ENCODE assay signal across 1 cellular context in the genomic region with DNA sequence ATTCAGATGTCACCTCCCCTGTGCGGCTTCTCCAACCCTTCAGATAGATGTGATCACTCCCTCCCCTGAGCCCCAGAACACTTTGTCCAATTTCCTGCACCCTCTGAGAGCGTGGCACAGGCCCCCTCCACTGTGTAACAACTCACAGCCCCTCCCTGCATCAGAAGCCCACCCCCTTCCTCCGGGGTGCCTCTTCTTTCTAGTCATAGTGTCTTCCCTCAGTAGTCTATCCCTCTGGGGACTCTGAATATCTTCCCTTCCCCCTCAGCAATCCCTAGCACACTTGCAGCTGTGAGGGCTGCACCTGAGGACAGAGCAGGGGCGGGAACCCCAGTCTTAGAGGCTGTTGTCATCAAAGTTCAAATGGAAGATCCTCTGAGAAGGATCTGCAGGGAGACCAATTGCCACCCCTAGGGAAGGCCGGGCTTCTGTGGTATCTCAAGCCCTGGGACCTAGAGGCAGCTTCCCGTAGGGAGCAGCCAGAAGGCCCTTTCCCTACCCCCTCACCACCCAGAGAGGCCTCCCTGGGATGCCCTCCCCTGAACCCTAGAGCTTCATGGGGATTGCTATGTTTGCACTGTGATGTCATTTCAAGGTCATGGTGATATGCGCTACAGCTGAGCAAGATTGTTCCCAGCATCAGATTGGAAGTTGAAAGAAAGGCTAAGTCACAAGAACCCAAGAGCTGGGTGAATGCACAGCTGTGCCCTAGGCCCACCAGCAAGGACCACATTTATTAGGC.
TF ChIP-seq lines count a peak whose summit lies in the region.

No MANE protein-coding gene starts in this region.

TF ChIP-seq in HepG2, 621 proteins besides CTCF, POLR2A, EP300 and RAD21 (continued from another document and continues in another):
- TF ChIP-seq, protein P1, sequence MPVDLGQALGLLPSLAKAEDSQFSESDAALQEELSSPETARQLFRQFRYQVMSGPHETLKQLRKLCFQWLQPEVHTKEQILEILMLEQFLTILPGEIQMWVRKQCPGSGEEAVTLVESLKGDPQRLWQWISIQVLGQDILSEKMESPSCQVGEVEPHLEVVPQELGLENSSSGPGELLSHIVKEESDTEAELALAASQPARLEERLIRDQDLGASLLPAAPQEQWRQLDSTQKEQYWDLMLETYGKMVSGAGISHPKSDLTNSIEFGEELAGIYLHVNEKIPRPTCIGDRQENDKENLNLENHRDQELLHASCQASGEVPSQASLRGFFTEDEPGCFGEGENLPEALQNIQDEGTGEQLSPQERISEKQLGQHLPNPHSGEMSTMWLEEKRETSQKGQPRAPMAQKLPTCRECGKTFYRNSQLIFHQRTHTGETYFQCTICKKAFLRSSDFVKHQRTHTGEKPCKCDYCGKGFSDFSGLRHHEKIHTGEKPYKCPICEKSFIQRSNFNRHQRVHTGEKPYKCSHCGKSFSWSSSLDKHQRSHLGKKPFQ (CRISPR knock-in tag; IDR thresholded peaks at IDR 0.05; ENCODE audit: insufficient replicate concordance) = no peak
- TF ChIP-seq NFIC (IDR thresholded peaks at IDR 0.05; ENCODE audit: low read length) (no peak), HNF4G (IDR thresholded peaks at IDR 0.05; ENCODE audit: borderline replicate concordance, low read depth, low read length) (no peak), HNF4G (CRISPR knock-in tag; IDR thresholded peaks at IDR 0.05; ENCODE audit: borderline replicate concordance, low read depth) (no peak), SMAD1 (CRISPR knock-in tag; IDR thresholded peaks at IDR 0.05; ENCODE audit: borderline replicate concordance, low read depth) (no peak), GLI4 (CRISPR knock-in tag; IDR thresholded peaks at IDR 0.05; ENCODE audit: borderline replicate concordance) (no peak), IKZF4 (CRISPR knock-in tag; IDR thresholded peaks at IDR 0.05; ENCODE audit: borderline replicate concordance, low read depth, not compliant biosample characterization) (no peak), KLF16 (CRISPR knock-in tag; IDR thresholded peaks at IDR 0.05) (no peak), ZFP36 (IDR thresholded peaks at IDR 0.05; ENCODE audit: borderline replicate concordance, low read depth, low read length, partially characterized antibody) (no peak), EZH2 (conservative IDR thresholded peaks at IDR 0.05; ENCODE audit: low read depth, low read length) (no peak), DPF2 (CRISPR knock-in tag; IDR thresholded peaks at IDR 0.05; ENCODE audit: borderline replicate concordance, low read depth) (0 out of 2 replicates have a peak, but pooled peaks have one; percentile 55), ZNF224 (CRISPR knock-in tag; IDR thresholded peaks at IDR 0.05) (no peak), AGO2 (optimal IDR thresholded peaks at IDR 0.05; ENCODE audit: low read depth, low read length) (no peak), KDM4B (CRISPR knock-in tag; IDR thresholded peaks at IDR 0.05) (0 out of 2 replicates have a peak, but pooled peaks have one; percentile 22), ZNF766 (CRISPR knock-in tag; IDR thresholded peaks at IDR 0.05; ENCODE audit: borderline replicate concordance) (no peak), HCFC1 (IDR thresholded peaks at IDR 0.05; ENCODE audit: low read depth, low read length) (no peak), MYNN (CRISPR knock-in tag; IDR thresholded peaks at IDR 0.05; ENCODE audit: low read depth) (no peak), ZNF747 (CRISPR knock-in tag; IDR thresholded peaks at IDR 0.05; ENCODE audit: borderline replicate concordance) (no peak), ZBTB21 (CRISPR knock-in tag; IDR thresholded peaks at IDR 0.05) (no peak), IRX3 (CRISPR knock-in tag; IDR thresholded peaks at IDR 0.05; ENCODE audit: borderline replicate concordance, low read depth) (no peak), ZNF816 (CRISPR knock-in tag; IDR thresholded peaks at IDR 0.05; ENCODE audit: borderline replicate concordance) (no peak), NFATC3 (CRISPR knock-in tag; IDR thresholded peaks at IDR 0.05) (no peak), MIER2 (CRISPR knock-in tag; IDR thresholded peaks at IDR 0.05) (no peak), SYNCRIP (IDR thresholded peaks at IDR 0.05; ENCODE audit: insufficient read depth, low read depth, low read length) (no peak), ZNF724P (CRISPR knock-in tag; IDR thresholded peaks at IDR 0.05; ENCODE audit: borderline replicate concordance) (no peak), RFX1 (IDR thresholded peaks at IDR 0.05) (no peak), NFYB (CRISPR knock-in tag; IDR thresholded peaks at IDR 0.05) (no peak), GTF2F1 (IDR thresholded peaks at IDR 0.05; ENCODE audit: low read length) (no peak), CHD2 (IDR thresholded peaks at IDR 0.05; ENCODE audit: low read depth, low read length) (no peak), ZNF598 (CRISPR knock-in tag; IDR thresholded peaks at IDR 0.05; ENCODE audit: borderline replicate concordance) (no peak), ZNF570 (CRISPR knock-in tag; IDR thresholded peaks at IDR 0.05; ENCODE audit: borderline replicate concordance) (no peak), ZNF446 (CRISPR knock-in tag; IDR thresholded peaks at IDR 0.05) (no peak), ZBTB7A (CRISPR knock-in tag; IDR thresholded peaks at IDR 0.05) (no peak), ZNF660 (CRISPR knock-in tag; IDR thresholded peaks at IDR 0.05; ENCODE audit: borderline replicate concordance, low read depth) (no peak), GATAD1 (CRISPR knock-in tag; IDR thresholded peaks at IDR 0.05) (no peak), YEATS4 (CRISPR knock-in tag; IDR thresholded peaks at IDR 0.05; ENCODE audit: borderline replicate concordance) (no peak), RFXAP (CRISPR knock-in tag; IDR thresholded peaks at IDR 0.05; ENCODE audit: borderline replicate concordance) (no peak), NFE2L1 (CRISPR knock-in tag; IDR thresholded peaks at IDR 0.05; ENCODE audit: borderline replicate concordance) (no peak), MXI1 (IDR thresholded peaks at IDR 0.05; ENCODE audit: borderline replicate concordance, low read depth, low read length) (no peak), HMG20A (CRISPR knock-in tag; IDR thresholded peaks at IDR 0.05; ENCODE audit: borderline replicate concordance) (peak; percentile 82; the same call in 1 of the 2 replicates), ZNF607 (CRISPR knock-in tag; IDR thresholded peaks at IDR 0.05; ENCODE audit: borderline replicate concordance) (no peak), TSC22D2 (CRISPR knock-in tag; IDR thresholded peaks at IDR 0.05; ENCODE audit: borderline replicate concordance) (no peak), ZFP37 (CRISPR knock-in tag; IDR thresholded peaks at IDR 0.05; ENCODE audit: borderline replicate concordance) (no peak), CREM (IDR thresholded peaks at IDR 0.05) (peak; percentile 73; the same call in 1 of the 2 replicates), CREM (CRISPR knock-in tag; IDR thresholded peaks at IDR 0.05) (no peak), SETDB1 (CRISPR knock-in tag; IDR thresholded peaks at IDR 0.05; ENCODE audit: borderline replicate concordance) (no peak), ETV6 (CRISPR knock-in tag; conservative IDR thresholded peaks at IDR 0.05) (no peak)
- TF ChIP-seq, protein P2, sequence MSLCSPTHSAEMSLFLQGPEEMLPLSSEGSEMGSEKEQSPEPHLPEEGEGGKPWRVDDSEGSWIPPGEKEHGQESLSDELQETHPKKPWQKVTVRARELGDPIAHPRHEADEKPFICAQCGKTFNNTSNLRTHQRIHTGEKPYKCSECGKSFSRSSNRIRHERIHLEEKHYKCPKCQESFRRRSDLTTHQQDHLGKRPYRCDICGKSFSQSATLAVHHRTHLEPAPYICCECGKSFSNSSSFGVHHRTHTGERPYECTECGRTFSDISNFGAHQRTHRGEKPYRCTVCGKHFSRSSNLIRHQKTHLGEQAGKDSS (CRISPR knock-in tag; IDR thresholded peaks at IDR 0.05; ENCODE audit: borderline replicate concordance, low read depth) = 0 out of 2 replicates have a peak, but pooled peaks have one; percentile 47
- TF ChIP-seq, protein P3, sequence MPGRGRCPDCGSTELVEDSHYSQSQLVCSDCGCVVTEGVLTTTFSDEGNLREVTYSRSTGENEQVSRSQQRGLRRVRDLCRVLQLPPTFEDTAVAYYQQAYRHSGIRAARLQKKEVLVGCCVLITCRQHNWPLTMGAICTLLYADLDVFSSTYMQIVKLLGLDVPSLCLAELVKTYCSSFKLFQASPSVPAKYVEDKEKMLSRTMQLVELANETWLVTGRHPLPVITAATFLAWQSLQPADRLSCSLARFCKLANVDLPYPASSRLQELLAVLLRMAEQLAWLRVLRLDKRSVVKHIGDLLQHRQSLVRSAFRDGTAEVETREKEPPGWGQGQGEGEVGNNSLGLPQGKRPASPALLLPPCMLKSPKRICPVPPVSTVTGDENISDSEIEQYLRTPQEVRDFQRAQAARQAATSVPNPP (CRISPR knock-in tag; IDR thresholded peaks at IDR 0.05) = no peak
- TF ChIP-seq, protein P4, sequence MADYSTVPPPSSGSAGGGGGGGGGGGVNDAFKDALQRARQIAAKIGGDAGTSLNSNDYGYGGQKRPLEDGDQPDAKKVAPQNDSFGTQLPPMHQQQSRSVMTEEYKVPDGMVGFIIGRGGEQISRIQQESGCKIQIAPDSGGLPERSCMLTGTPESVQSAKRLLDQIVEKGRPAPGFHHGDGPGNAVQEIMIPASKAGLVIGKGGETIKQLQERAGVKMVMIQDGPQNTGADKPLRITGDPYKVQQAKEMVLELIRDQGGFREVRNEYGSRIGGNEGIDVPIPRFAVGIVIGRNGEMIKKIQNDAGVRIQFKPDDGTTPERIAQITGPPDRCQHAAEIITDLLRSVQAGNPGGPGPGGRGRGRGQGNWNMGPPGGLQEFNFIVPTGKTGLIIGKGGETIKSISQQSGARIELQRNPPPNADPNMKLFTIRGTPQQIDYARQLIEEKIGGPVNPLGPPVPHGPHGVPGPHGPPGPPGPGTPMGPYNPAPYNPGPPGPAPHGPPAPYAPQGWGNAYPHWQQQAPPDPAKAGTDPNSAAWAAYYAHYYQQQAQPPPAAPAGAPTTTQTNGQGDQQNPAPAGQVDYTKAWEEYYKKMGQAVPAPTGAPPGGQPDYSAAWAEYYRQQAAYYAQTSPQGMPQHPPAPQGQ (CRISPR knock-in tag; IDR thresholded peaks at IDR 0.05; ENCODE audit: borderline replicate concordance) = no peak
- TF ChIP-seq, protein P5, sequence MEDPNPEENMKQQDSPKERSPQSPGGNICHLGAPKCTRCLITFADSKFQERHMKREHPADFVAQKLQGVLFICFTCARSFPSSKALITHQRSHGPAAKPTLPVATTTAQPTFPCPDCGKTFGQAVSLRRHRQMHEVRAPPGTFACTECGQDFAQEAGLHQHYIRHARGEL (CRISPR knock-in tag; IDR thresholded peaks at IDR 0.05) = no peak
- TF ChIP-seq, protein P6, sequence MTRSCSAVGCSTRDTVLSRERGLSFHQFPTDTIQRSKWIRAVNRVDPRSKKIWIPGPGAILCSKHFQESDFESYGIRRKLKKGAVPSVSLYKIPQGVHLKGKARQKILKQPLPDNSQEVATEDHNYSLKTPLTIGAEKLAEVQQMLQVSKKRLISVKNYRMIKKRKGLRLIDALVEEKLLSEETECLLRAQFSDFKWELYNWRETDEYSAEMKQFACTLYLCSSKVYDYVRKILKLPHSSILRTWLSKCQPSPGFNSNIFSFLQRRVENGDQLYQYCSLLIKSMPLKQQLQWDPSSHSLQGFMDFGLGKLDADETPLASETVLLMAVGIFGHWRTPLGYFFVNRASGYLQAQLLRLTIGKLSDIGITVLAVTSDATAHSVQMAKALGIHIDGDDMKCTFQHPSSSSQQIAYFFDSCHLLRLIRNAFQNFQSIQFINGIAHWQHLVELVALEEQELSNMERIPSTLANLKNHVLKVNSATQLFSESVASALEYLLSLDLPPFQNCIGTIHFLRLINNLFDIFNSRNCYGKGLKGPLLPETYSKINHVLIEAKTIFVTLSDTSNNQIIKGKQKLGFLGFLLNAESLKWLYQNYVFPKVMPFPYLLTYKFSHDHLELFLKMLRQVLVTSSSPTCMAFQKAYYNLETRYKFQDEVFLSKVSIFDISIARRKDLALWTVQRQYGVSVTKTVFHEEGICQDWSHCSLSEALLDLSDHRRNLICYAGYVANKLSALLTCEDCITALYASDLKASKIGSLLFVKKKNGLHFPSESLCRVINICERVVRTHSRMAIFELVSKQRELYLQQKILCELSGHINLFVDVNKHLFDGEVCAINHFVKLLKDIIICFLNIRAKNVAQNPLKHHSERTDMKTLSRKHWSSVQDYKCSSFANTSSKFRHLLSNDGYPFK (CRISPR knock-in tag; IDR thresholded peaks at IDR 0.05; ENCODE audit: borderline replicate concordance) = no peak
- TF ChIP-seq, protein P7, sequence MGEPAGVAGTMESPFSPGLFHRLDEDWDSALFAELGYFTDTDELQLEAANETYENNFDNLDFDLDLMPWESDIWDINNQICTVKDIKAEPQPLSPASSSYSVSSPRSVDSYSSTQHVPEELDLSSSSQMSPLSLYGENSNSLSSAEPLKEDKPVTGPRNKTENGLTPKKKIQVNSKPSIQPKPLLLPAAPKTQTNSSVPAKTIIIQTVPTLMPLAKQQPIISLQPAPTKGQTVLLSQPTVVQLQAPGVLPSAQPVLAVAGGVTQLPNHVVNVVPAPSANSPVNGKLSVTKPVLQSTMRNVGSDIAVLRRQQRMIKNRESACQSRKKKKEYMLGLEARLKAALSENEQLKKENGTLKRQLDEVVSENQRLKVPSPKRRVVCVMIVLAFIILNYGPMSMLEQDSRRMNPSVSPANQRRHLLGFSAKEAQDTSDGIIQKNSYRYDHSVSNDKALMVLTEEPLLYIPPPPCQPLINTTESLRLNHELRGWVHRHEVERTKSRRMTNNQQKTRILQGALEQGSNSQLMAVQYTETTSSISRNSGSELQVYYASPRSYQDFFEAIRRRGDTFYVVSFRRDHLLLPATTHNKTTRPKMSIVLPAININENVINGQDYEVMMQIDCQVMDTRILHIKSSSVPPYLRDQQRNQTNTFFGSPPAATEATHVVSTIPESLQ (CRISPR knock-in tag; conservative IDR thresholded peaks at IDR 0.05) = no peak
- TF ChIP-seq, protein P8, sequence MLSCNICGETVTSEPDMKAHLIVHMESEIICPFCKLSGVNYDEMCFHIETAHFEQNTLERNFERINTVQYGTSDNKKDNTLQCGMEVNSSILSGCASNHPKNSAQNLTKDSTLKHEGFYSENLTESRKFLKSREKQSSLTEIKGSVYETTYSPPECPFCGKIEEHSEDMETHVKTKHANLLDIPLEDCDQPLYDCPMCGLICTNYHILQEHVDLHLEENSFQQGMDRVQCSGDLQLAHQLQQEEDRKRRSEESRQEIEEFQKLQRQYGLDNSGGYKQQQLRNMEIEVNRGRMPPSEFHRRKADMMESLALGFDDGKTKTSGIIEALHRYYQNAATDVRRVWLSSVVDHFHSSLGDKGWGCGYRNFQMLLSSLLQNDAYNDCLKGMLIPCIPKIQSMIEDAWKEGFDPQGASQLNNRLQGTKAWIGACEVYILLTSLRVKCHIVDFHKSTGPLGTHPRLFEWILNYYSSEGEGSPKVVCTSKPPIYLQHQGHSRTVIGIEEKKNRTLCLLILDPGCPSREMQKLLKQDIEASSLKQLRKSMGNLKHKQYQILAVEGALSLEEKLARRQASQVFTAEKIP (CRISPR knock-in tag; IDR thresholded peaks at IDR 0.05; ENCODE audit: borderline replicate concordance) = no peak
- TF ChIP-seq, protein P9, sequence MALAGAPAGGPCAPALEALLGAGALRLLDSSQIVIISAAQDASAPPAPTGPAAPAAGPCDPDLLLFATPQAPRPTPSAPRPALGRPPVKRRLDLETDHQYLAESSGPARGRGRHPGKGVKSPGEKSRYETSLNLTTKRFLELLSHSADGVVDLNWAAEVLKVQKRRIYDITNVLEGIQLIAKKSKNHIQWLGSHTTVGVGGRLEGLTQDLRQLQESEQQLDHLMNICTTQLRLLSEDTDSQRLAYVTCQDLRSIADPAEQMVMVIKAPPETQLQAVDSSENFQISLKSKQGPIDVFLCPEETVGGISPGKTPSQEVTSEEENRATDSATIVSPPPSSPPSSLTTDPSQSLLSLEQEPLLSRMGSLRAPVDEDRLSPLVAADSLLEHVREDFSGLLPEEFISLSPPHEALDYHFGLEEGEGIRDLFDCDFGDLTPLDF (CRISPR knock-in tag; IDR thresholded peaks at IDR 0.05) = no peak
